Comparison of ENCODE assay signal across 10 cellular contexts in the genomic region with DNA sequence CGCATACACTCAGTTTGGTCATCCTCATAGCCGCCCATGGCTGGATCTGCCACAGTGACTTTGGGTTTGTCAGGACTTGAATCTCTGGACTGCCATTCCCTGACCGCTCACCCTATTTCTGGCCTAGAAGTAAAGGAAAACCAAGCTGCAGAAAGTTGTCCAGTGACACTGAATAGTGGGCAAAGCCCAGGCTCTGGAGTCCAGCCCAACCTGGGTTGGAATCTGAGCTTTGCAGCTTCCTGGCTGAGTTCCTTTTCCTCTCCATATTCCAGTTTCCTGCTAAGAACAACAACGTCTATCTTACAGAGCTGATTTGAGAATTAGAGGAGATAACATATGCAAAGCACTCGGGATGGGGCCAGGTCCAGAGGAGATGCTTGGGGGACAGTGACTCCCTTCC.
"Had no signal": no experiment of that assay in that cellular context is flagged by ENCODE, and none has a peak within 500 bp of the region (broad histone marks: within the 10 kb centered on the region; RNA-seq: fewer than 3 reads in every experiment).

No MANE protein-coding gene starts in this region.

- H3K4me3 ChIP-seq: left lung, right atrium auricular region had no signal

- H3K27me3 ChIP-seq: brain microvascular endothelial cell, left lung, right atrium auricular region had no signal

- H3K9me3 ChIP-seq: left lung, right atrium auricular region had no signal

- DNase-seq: activated CD4-positive, alpha-beta T cell treated with anti-CD3 and anti-CD28 coated beads, Interleukin-2, amount 50 U/mL, for 1 hour; activated CD8-positive, alpha-beta memory T cell treated with anti-CD3 and anti-CD28 coated beads for 24 hours; activated naive CD8-positive, alpha-beta T cell treated with anti-CD3 and anti-CD28 coated beads for 36 hours; brain microvascular endothelial cell; effector memory CD4-positive, alpha-beta T cell; left lung; naive thymus-derived CD8-positive, alpha-beta T cell; posterior cingulate gyrus; stimulated activated CD4-positive, alpha-beta T cell treated with anti-CD3 and anti-CD28 coated beads, Interleukin-1b, Interleukin-23, amount 100 ng/mL, for 48 hours had no signal

- H3K36me3 ChIP-seq: brain microvascular endothelial cell, left lung, right atrium auricular region had no signal

- H3K27ac ChIP-seq: brain microvascular endothelial cell, left lung, right atrium auricular region had no signal

- ATAC-seq: left lung; naive thymus-derived CD8-positive, alpha-beta T cell had no signal
